In genomic region chr2:223324402-223324801, GRCh38 we compare ENCODE assay signal across 26 cellular contexts.
"Had no signal": no experiment of that assay in that cellular context is flagged by ENCODE, and none has a peak within 500 bp of the region (broad histone marks: within the 10 kb centered on the region; RNA-seq: fewer than 3 reads in every experiment).

No MANE protein-coding gene starts in this region.

- DNase-seq: activated CD4-positive, alpha-beta T cell treated with anti-CD3 and anti-CD28 coated beads for 1 hour; activated CD4-positive, alpha-beta T cell treated with anti-CD3 and anti-CD28 coated beads, Interleukin-2, amount 10 ng/mL, durations not matched to agents 7 days and 5 days; activated CD8-positive, alpha-beta T cell treated with anti-CD3 and anti-CD28 coated beads for 36 hours; activated gamma-delta T cell treated with Interleukin-2 at 50 U/mL for 16 hours; activated naive CD4-positive, alpha-beta T cell treated with anti-CD3 and anti-CD28 coated beads, Interleukin-2, amount 50 U/mL, for 16 hours; activated T-cell treated with anti-CD3 and anti-CD28 coated beads, Interleukin-2, amount 50 U/mL, for 4 hours; amniotic stem cell; caudate nucleus; endodermal cell; foreskin keratinocyte; heart left ventricle; hypothalamus; immature natural killer cell; kidney; left colon; mammary epithelial cell; stimulated activated CD4-positive, alpha-beta T cell treated with anti-CD3 and anti-CD28 coated beads, Interleukin-4, amount 100 ng/mL, for 24 hours; stimulated activated naive CD8-positive, alpha-beta T cell treated with anti-CD3 and anti-CD28 coated beads, Interleukin-15, amount 100 ng/mL, for 72 hours had no signal

- ATAC-seq: activated CD8-positive, alpha-beta T cell treated with anti-CD3 and anti-CD28 coated beads for 36 hours; activated T-cell treated with anti-CD3 and anti-CD28 coated beads, Interleukin-2, amount 50 U/mL, for 4 hours; activated T-helper 17 cell treated with anti-CD3 and anti-CD28 coated beads, Interleukin-2, amount 50 U/mL, for 72 hours; esophagus mucosa; foreskin keratinocyte; heart left ventricle; left colon; sciatic nerve; stimulated activated memory B cell treated with anti-CD40 and anti-IgM and Interleukin-4, amounts not matched to agents 10 μg/mL and 1 μg/mL and 100 μg/mL, for 72 hours; stimulated activated naive CD8-positive, alpha-beta T cell treated with anti-CD3 and anti-CD28 coated beads, Interleukin-15, amount 100 ng/mL, for 72 hours had no signal

- H3K4me1 ChIP-seq: foreskin keratinocyte, suprapubic skin, tibial nerve had no signal

- H3K9me3 ChIP-seq: heart left ventricle, neutrophil, suprapubic skin, tibial nerve had no signal

- H3K27me3 ChIP-seq: heart left ventricle, neutrophil, suprapubic skin, tibial nerve had no signal

- H3K27ac ChIP-seq: foreskin keratinocyte, heart left ventricle, neutrophil, skin epidermis, suprapubic skin, tibial nerve had no signal

- H3K36me3 ChIP-seq: heart left ventricle, neutrophil, suprapubic skin, tibial nerve had no signal

- H3K4me3 ChIP-seq: heart left ventricle, skin epidermis, suprapubic skin, tibial nerve had no signal
